9 cellular contexts compared by ENCODE assay signal in the genomic region with DNA sequence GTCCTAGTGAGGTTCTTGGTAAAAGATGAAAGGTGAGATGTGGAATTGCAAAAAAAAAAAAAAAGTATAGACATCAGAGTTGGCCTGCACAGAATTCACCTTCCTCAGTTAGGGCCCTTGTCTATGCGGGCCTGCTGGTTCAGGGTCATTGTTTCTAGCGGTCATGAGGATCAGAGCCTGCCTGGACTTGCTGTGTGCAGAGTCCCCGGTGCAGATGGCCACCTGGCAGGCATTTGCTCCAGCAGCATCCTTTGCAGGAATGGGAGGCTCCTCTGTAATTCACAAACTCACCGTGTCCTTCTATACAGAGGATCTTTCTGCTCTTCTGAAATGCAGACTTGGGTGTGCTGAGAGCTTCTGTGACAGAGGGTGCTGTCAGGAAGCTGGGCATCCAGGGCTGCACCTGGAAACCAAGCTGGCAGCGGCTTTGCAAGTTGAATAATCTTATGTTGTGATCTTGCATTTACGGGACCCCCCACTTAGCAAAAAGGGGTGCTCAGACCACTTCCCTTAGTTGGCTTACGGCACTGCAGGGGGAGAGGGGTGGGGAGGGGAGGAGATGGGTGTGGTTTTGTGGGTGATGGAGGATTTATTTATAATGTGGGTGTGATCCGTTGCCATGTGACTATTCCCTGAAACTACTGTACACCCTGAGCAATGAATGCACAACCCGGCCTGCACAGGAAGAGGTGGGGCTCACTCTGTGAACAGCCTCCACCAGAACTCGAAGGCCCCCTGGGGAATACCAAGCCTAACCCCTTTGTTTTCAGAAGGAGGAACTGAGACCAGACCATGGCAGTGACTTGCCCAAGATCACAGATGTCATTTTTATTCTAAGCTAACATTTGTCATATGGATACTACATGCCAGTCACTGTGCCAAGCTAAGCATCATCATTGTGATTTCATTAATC.
DNase-seq lines count a peak whose midpoint lies in the region; ATAC-seq and TF ChIP-seq lines count a peak whose summit lies in the region.
"Had no signal": no experiment of that assay in that cellular context is flagged by ENCODE, and none has a peak within 500 bp of the region (broad histone marks: within the 10 kb centered on the region; RNA-seq: fewer than 3 reads in every experiment).

No MANE protein-coding gene starts in this region.

- H3K4me3 Mint-ChIP-seq in activated CD4-positive, alpha-beta memory T cell treated with anti-CD3 and anti-CD28 coated beads, Interleukin-2, amount 10 ng/mL, durations not matched to agents 7 days and 5 days, result peak overlapping the region; percentile 42
- H3K4me3 Mint-ChIP-seq in memory B cell (peak overlapping the region; percentile 84), chondrocyte (ENCODE audit: unreplicated experiment) (no peak overlapping the region), osteocyte (ENCODE audit: unreplicated experiment) (no peak overlapping the region)

- no peak overlapping the region for H2AFZ ChIP-seq in HCT116 (ENCODE audit: low read depth, low read length, poor library complexity, severe bottlenecking)

- H3K4me1 Mint-ChIP-seq in activated CD4-positive, alpha-beta memory T cell treated with anti-CD3 and anti-CD28 coated beads, Interleukin-2, amount 10 ng/mL, durations not matched to agents 7 days and 5 days, result peaks cover 38% of the 10 kb centered on the region
- H3K4me1 Mint-ChIP-seq in memory B cell (peaks cover 63% of the 10 kb centered on the region), chondrocyte (ENCODE audit: low read depth) (no peaks in the 10 kb centered on the region), osteocyte (ENCODE audit: unreplicated experiment) (no peaks in the 10 kb centered on the region)

- no peaks in the 10 kb centered on the region for H4K20me1 ChIP-seq in HCT116 (ENCODE audit: insufficient read depth)

- H3K36me3 ChIP-seq in HCT116 (ENCODE audit: control insufficient read depth in 1 of 2, insufficient read depth in 2 of 2, low read length in 2 of 2) (no peaks in the 10 kb centered on the region), testis (ENCODE audit: low read depth, missing control alignments) (no peaks in the 10 kb centered on the region)
- H3K36me3 ChIP-seq: heart left ventricle had no signal

- peak overlapping the region; percentile 86 for H3K27ac Mint-ChIP-seq in activated CD4-positive, alpha-beta memory T cell treated with anti-CD3 and anti-CD28 coated beads, Interleukin-2, amount 10 ng/mL, durations not matched to agents 7 days and 5 days
- peak overlapping the region; percentile 87 for H3K27ac Mint-ChIP-seq in memory B cell
- H3K27ac Mint-ChIP-seq in chondrocyte (ENCODE audit: unreplicated experiment), result no peak overlapping the region
- no peak overlapping the region for H3K27ac Mint-ChIP-seq in osteocyte (ENCODE audit: unreplicated experiment)

- no peaks in the 10 kb centered on the region for H3K79me2 ChIP-seq in HCT116 (ENCODE audit: insufficient read depth, low read length)

- no peaks in the 10 kb centered on the region for H3K36me3 Mint-ChIP-seq in activated CD4-positive, alpha-beta memory T cell treated with anti-CD3 and anti-CD28 coated beads, Interleukin-2, amount 10 ng/mL, durations not matched to agents 7 days and 5 days (ENCODE audit: low read depth)
- H3K36me3 Mint-ChIP-seq in memory B cell, result peaks cover 23% of the 10 kb centered on the region
- H3K36me3 Mint-ChIP-seq in chondrocyte (ENCODE audit: low read depth), result no peaks in the 10 kb centered on the region
- no peaks in the 10 kb centered on the region for H3K36me3 Mint-ChIP-seq in osteocyte (ENCODE audit: unreplicated experiment)

- no peaks in the 10 kb centered on the region for H3K9me2 ChIP-seq in HCT116 (ENCODE audit: insufficient read depth)

- ATAC-seq in GM18511 (IDR thresholded peaks at IDR 0.05; ENCODE audit: unreplicated experiment) (peak; percentile 96), HCT116 (peak; percentile 54; the same call in 1 of the 2 replicates), memory B cell (ENCODE audit: low read depth) (peak; percentile 88)

- no peak for TF ChIP-seq POLR2A in HCT116 (IDR thresholded peaks at IDR 0.05; ENCODE audit: borderline replicate concordance, extremely low read depth, insufficient read depth, insufficient read length)
- no peak for TF ChIP-seq POLR2A in testis (IDR thresholded peaks at IDR 0.05)

- WGBS in testis, 2 donors, result 63 to 73% methylated on average over 9 to 10 of the region's 10 CpGs

- no peaks in the 10 kb centered on the region for H3K27me3 Mint-ChIP-seq in activated CD4-positive, alpha-beta memory T cell treated with anti-CD3 and anti-CD28 coated beads, Interleukin-2, amount 10 ng/mL, durations not matched to agents 7 days and 5 days
- H3K27me3 Mint-ChIP-seq in memory B cell (no peaks in the 10 kb centered on the region), chondrocyte (ENCODE audit: low read depth) (no peaks in the 10 kb centered on the region), osteocyte (ENCODE audit: unreplicated experiment) (no peaks in the 10 kb centered on the region)

- H3K9me3 ChIP-seq in HCT116 (ENCODE audit: control insufficient read depth in 1 of 2, insufficient read depth in 1 of 2, low read depth in 1 of 2, low read length in 2 of 2) (no peaks in the 10 kb centered on the region), testis (no peaks in the 10 kb centered on the region)
- H3K9me3 ChIP-seq: heart left ventricle had no signal

- no peaks in the 10 kb centered on the region for H3K9me3 Mint-ChIP-seq in activated CD4-positive, alpha-beta memory T cell treated with anti-CD3 and anti-CD28 coated beads, Interleukin-2, amount 10 ng/mL, durations not matched to agents 7 days and 5 days
- no peaks in the 10 kb centered on the region for H3K9me3 Mint-ChIP-seq in memory B cell
- H3K9me3 Mint-ChIP-seq in chondrocyte (ENCODE audit: low read depth), result no peaks in the 10 kb centered on the region
- no peaks in the 10 kb centered on the region for H3K9me3 Mint-ChIP-seq in osteocyte (ENCODE audit: unreplicated experiment)

- DNase-seq in HCT116 (ENCODE audit: low read depth, low spot score) (no peak), MV-4-11 (lab: John Stamatoyannopoulos, UW) (peak; percentile 99), memory B cell (ENCODE audit: low spot score in 2 of 2) (peak; percentile 81 to 92), testis (no peak), chondrocyte (ENCODE audit: low spot score) (no peak), osteocyte (ENCODE audit: extremely low spot score, unreplicated experiment) (no peak)
- DNase-seq in activated CD4-positive, alpha-beta memory T cell treated with anti-CD3 and anti-CD28 coated beads, Interleukin-2, amount 10 ng/mL, durations not matched to agents 7 days and 5 days, result peak; percentile 61

- H3K9ac ChIP-seq in HCT116 (ENCODE audit: low read length), result no peak overlapping the region

- H3K27ac ChIP-seq in HCT116 (ENCODE audit: low read depth, low read length) (no peak overlapping the region), testis (no peak overlapping the region)
- H3K27ac ChIP-seq: heart left ventricle had no signal

- CTCF ChIA-PET in HCT116 (lab: Charles Lee), result interaction anchor here (2.0 kb wide), 1 partner anchor 210 kb away, joined by 6 read pairs; no protein-coding TSS in a partner anchor
- CTCF ChIA-PET in activated CD4-positive, alpha-beta memory T cell treated with anti-CD3 and anti-CD28 coated beads, Interleukin-2, amount 10 ng/mL, durations not matched to agents 7 days and 5 days (lab: Charles Lee), result interaction anchor here (1.0 to 15.6 kb wide), 4 partner anchors 12 to 211 kb away, joined by 4 to 276 read pairs (median 18); no protein-coding TSS in a partner anchor

- no TSS peak for BruUV-seq in HCT116 (replicated peaks; lab: Mats Ljungman, UMichigan)

- H3K27me3 ChIP-seq in HCT116 (ENCODE audit: insufficient read depth, low read length) (no peaks in the 10 kb centered on the region), testis (no peaks in the 10 kb centered on the region)

- no peak overlapping the region for H3K4me2 ChIP-seq in HCT116 (ENCODE audit: low read length)

- H3K4me1 ChIP-seq in HCT116 (ENCODE audit: control insufficient read depth in 1 of 2, insufficient read depth in 2 of 2, low read length in 2 of 2) (no peaks in the 10 kb centered on the region), testis (no peaks in the 10 kb centered on the region)

- POLR2A ChIA-PET in HCT116 (lab: Charles Lee), result no interaction called here
- POLR2A ChIA-PET in activated CD4-positive, alpha-beta memory T cell treated with anti-CD3 and anti-CD28 coated beads, Interleukin-2, amount 10 ng/mL, durations not matched to agents 7 days and 5 days (lab: Charles Lee), result interaction anchor here (0.7 to 1.2 kb wide), 2 partner anchors 16 to 20 kb away, joined by 3 read pairs; no protein-coding TSS in a partner anchor

- TF ChIP-seq CTCF in HCT116 (IDR thresholded peaks at IDR 0.05 in 2 of 3, conservative IDR thresholded peaks at IDR 0.05 in 1 of 3; ENCODE audit: borderline replicate concordance in 1 of 3, insufficient read depth in 1 of 3, low read depth in 2 of 3, low read length in 2 of 3), result no peak
- TF ChIP-seq CTCF in testis (IDR thresholded peaks at IDR 0.05), result no peak
- no peak for TF ChIP-seq CTCF in chondrocyte (IDR thresholded peaks at IDR 0.05)
- TF ChIP-seq CTCF in osteocyte (IDR thresholded peaks at IDR 0.05), result no peak

- H3K4me3 ChIP-seq in HCT116 (replicated peaks in 1 of 2; ENCODE audit: low read depth in 1 of 2, low read length in 2 of 2) (no peak overlapping the region), testis (no peak overlapping the region)
- H3K4me3 ChIP-seq: heart left ventricle had no signal

- RAD21 ChIA-PET in HCT116 (lab: Charles Lee; ENCODE audit: low non-redundant PET in 1 of 2, low total read pairs in 2 of 2, uncharacterized antibody in 2 of 2, unreplicated experiment in 2 of 2), result no interaction called here

- intact Hi-C loops in HCT116 (cut with micrococcal nuclease), result no loop called here
- intact Hi-C loops in testis (cut with DNase I; ENCODE audit: low total_unique reads), result no loop called here

- TF ChIP-seq RAD21 in HCT116 (IDR thresholded peaks at IDR 0.05; ENCODE audit: low read depth), result no peak

TF ChIP-seq in HCT116, 20 proteins besides CTCF, POLR2A, EP300 and RAD21:
- TF ChIP-seq TCF7L2 (IDR thresholded peaks at IDR 0.05; ENCODE audit: borderline replicate concordance, extremely low read depth, insufficient read depth, insufficient read length) (no peak), EZH2phosphoT487 (IDR thresholded peaks at IDR 0.05; ENCODE audit: borderline replicate concordance) (no peak), YY1 (IDR thresholded peaks at IDR 0.05; ENCODE audit: extremely low read depth, insufficient replicate concordance, low read depth, low read length) (no peak), ZFX (IDR thresholded peaks at IDR 0.05) (no peak), EZH2 (IDR thresholded peaks at IDR 0.05) (no peak)
- TF ChIP-seq, protein P1, sequence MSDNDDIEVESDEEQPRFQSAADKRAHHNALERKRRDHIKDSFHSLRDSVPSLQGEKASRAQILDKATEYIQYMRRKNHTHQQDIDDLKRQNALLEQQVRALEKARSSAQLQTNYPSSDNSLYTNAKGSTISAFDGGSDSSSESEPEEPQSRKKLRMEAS (IDR thresholded peaks at IDR 0.05), result no peak

Comparison
In these comparisons a context has a peak if more than half of its experiments do, and no peak if none do; other contexts are left out.
1. DNase-seq: peak in MV-4-11 (single experiment), activated CD4-positive, alpha-beta memory T cell treated with anti-CD3 and anti-CD28 coated beads, Interleukin-2, amount 10 ng/mL, durations not matched to agents 7 days and 5 days (single experiment) and memory B cell (2 of 2); none in HCT116 (single experiment), testis (single experiment), chondrocyte (single experiment) and osteocyte (single experiment).
2. H3K27ac Mint-ChIP-seq: peak in activated CD4-positive, alpha-beta memory T cell treated with anti-CD3 and anti-CD28 coated beads, Interleukin-2, amount 10 ng/mL, durations not matched to agents 7 days and 5 days (single experiment) and memory B cell (single experiment); none in chondrocyte (single experiment) and osteocyte (single experiment).
3. H3K4me3 Mint-ChIP-seq: peak in activated CD4-positive, alpha-beta memory T cell treated with anti-CD3 and anti-CD28 coated beads, Interleukin-2, amount 10 ng/mL, durations not matched to agents 7 days and 5 days (single experiment) and memory B cell (single experiment); none in chondrocyte (single experiment) and osteocyte (single experiment).
4. Peak in every context shown above with its lines, with median percentiles within 50 percentile points of each other: ATAC-seq.